In the genomic region with DNA sequence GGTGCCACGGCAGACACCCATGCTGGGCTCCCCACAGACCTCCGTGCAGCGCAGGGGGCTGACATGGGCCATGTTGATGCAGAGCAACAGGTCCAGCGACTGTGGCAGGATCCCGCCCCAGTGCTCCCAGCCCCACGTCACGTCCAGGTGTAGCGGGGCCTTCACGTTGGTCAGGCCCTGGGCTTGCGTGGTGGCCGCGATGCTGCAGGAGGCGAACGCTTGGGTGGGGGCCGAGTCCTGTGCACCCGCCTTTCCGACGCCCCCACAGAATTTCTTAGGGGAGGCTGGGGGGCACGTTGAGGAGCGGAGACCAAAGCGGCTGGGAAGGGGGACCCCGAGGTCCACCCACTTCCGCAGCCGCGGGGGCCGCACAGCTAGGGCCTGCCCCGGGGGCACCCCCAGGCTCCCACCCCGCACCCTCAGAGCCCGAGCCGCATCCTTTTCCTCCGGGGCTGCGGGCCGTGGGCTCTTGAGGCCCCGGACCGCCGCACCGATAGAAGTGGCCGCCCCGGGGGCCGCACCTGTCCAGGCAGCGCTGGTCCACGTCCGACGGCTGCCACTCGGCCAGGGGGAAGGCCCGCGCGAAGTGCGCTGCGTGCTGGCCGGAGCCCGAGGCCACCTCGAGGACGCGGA, we compare ENCODE assay signal across 8 cellular contexts. TPM values are rescaled to one million over a fixed set of nuclear protein-coding genes. Genes with fewer than 3 reads are reported as not detected.
A peak's percentile ranks its signal among the peaks of the same experiment; 100 is the strongest.
DNase-seq lines count a peak whose midpoint lies in the region; ATAC-seq and TF ChIP-seq lines count a peak whose summit lies in the region.

No MANE protein-coding gene starts in this region.

- H3K27me3 ChIP-seq in kidney epithelial cell (ENCODE audit: control insufficient read depth, insufficient read depth, low read length) (peaks cover 4% of the 10 kb centered on the region), thymus (ENCODE audit: control insufficient read depth, insufficient read depth) (peaks cover 2% of the 10 kb centered on the region)

- ATAC-seq in HG02885 (IDR thresholded peaks at IDR 0.05; ENCODE audit: poor library complexity, unreplicated experiment), result peak; percentile 12
- ATAC-seq in activated naive CD4-positive, alpha-beta T cell treated with anti-CD3 and anti-CD28 coated beads, Interleukin-2, amount 50 U/mL, for 72 hours, result peak; percentile 0 to 11

- peaks cover 7% of the 10 kb centered on the region for H3K4me1 ChIP-seq in thymus (ENCODE audit: control insufficient read depth, insufficient read depth, low read length)

- H3K4me3 ChIP-seq in kidney epithelial cell (ENCODE audit: low read depth, low read length), result peak overlapping the region; percentile 86
- H3K4me3 ChIP-seq in thymus (ENCODE audit: low read length), result peak overlapping the region; percentile 93

- no peak for TF ChIP-seq CTCF in GM10266 (IDR thresholded peaks at IDR 0.05; ENCODE audit: control insufficient read depth, insufficient read depth, low read depth, missing control alignments)
- TF ChIP-seq CTCF in kidney epithelial cell (IDR thresholded peaks at IDR 0.05; ENCODE audit: insufficient read depth, low read length, poor library complexity, severe bottlenecking), result no peak

- no peaks in the 10 kb centered on the region for H3K9me3 ChIP-seq in thymus (ENCODE audit: control insufficient read depth)

- DNase-seq in GM10266 (ENCODE audit: extremely low spot score) (peak; percentile 59), kidney epithelial cell (ENCODE audit: low read depth) (no peak), hypothalamus (lab: John Stamatoyannopoulos, UW) (no peak), NCI-H226 (no peak), KG1 (lab: John Stamatoyannopoulos, UW) (no peak)
- DNase-seq in activated naive CD4-positive, alpha-beta T cell treated with anti-CD3 and anti-CD28 coated beads, Interleukin-2, amount 50 U/mL, for 72 hours (ENCODE audit: low spot score in 2 of 2), result peak in 1 of 2 donors; percentile 78

- H3K9me3 Mint-ChIP-seq in activated naive CD4-positive, alpha-beta T cell treated with anti-CD3 and anti-CD28 coated beads, Interleukin-2, amount 50 U/mL, for 72 hours, result no peaks in the 10 kb centered on the region

- H3K27ac ChIP-seq in thymus (ENCODE audit: low read depth), result peak overlapping the region; percentile 53

- WGBS in thymus, result 6% methylated on average over 55 of the region's 55 CpGs

- peaks cover 0 to 5% of the 10 kb centered on the region in 2 donors for H3K36me3 Mint-ChIP-seq in activated naive CD4-positive, alpha-beta T cell treated with anti-CD3 and anti-CD28 coated beads, Interleukin-2, amount 50 U/mL, for 72 hours

- peak overlapping the region in 1 of 2 donors; percentile 99 for H3K27ac Mint-ChIP-seq in activated naive CD4-positive, alpha-beta T cell treated with anti-CD3 and anti-CD28 coated beads, Interleukin-2, amount 50 U/mL, for 72 hours

- H3K36me3 ChIP-seq in kidney epithelial cell (ENCODE audit: control insufficient read depth, insufficient read depth, low read length), result no peaks in the 10 kb centered on the region
- peaks cover 16% of the 10 kb centered on the region for H3K36me3 ChIP-seq in thymus (ENCODE audit: control insufficient read depth, insufficient read depth)

RNA-seq across cellular contexts. Expression of a gene that starts 0.4 kb away (rescaled TPM):
- total RNA-seq in activated naive CD4-positive, alpha-beta T cell treated with anti-CD3 and anti-CD28 coated beads, Interleukin-2, amount 50 U/mL, for 72 hours, result 100 to 1,000 TPM in 1 of 2 donors, 10 to 100 TPM in 1; 47.2 to 120 TPM
- 170 and 203 TPM in 2 replicates for total RNA-seq in kidney epithelial cell
- 110 TPM for polyA plus RNA-seq in thymus

RNA-seq across cellular contexts. Expression of a gene that starts 4.9 kb away (rescaled TPM):
- under 1 TPM; 0.33 to 0.71 TPM for total RNA-seq in activated naive CD4-positive, alpha-beta T cell treated with anti-CD3 and anti-CD28 coated beads, Interleukin-2, amount 50 U/mL, for 72 hours
- total RNA-seq in kidney epithelial cell, result 0.08 TPM in 1 of 2 replicates, not detected in the other
- 2.1 TPM for polyA plus RNA-seq in thymus

RNA-seq across cellular contexts. Expression of a gene that starts 5.9 kb away (rescaled TPM):
- total RNA-seq in activated naive CD4-positive, alpha-beta T cell treated with anti-CD3 and anti-CD28 coated beads, Interleukin-2, amount 50 U/mL, for 72 hours, result 10 to 100 TPM; 33.7 to 52.0 TPM
- 41.7 and 59.8 TPM in 2 replicates for total RNA-seq in kidney epithelial cell
- 25.2 TPM for polyA plus RNA-seq in thymus

RNA-seq across cellular contexts. Expression of a gene that starts 13.5 kb away (rescaled TPM):
- total RNA-seq in activated naive CD4-positive, alpha-beta T cell treated with anti-CD3 and anti-CD28 coated beads, Interleukin-2, amount 50 U/mL, for 72 hours, result 100 to 1,000 TPM in 1 of 2 donors, 10 to 100 TPM in 1; 36.1 to 101 TPM
- 17.0 and 21.0 TPM in 2 replicates for total RNA-seq in kidney epithelial cell
- polyA plus RNA-seq in thymus, result 22.6 TPM

RNA-seq across cellular contexts. Expression of a gene that starts 32.2 kb away (rescaled TPM):
- 100 to 1,000 TPM; 112 to 118 TPM for total RNA-seq in activated naive CD4-positive, alpha-beta T cell treated with anti-CD3 and anti-CD28 coated beads, Interleukin-2, amount 50 U/mL, for 72 hours
- 68.0 and 76.8 TPM in 2 replicates for total RNA-seq in kidney epithelial cell
- 252 TPM for polyA plus RNA-seq in thymus
